1 cellular context compared by ENCODE assay signal in the genomic region with DNA sequence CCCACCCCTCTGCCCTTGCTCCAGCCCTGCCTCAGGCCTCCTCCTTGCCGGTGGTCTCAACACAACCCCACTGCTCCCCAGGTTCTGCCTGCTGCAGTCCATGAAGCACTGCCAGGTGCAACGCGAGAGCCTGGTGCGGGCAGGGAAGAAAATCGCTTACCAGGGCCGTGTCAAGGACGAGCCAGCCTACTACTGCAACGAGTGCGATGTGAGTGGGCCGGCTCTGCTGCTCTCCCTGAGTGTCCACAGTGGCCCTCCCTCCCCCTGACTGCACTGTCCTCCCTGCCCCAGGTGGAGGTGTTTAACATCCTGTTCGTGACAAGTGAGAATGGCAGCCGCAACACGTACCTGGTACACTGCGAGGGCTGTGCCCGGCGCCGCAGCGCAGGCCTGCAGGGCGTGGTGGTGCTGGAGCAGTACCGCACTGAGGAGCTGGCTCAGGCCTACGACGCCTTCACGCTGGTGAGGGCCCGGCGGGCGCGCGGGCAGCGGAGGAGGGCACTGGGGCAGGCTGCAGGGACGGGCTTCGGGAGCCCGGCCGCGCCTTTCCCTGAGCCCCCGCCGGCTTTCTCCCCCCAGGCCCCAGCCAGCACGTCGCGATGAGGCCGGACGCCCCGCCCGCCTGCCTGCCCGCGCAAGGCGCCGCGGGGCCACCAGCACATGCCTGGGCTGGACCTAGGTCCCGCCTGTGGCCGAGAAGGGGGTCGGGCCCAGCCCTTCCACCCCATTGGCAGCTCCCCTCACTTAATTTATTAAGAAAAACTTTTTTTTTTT.
TF ChIP-seq lines count a peak whose summit lies in the region.

No MANE protein-coding gene starts in this region.

TF ChIP-seq in IMR-90, 13 proteins besides CTCF, POLR2A, EP300 and RAD21:
- TF ChIP-seq CHD1 (IDR thresholded peaks at IDR 0.05; ENCODE audit: low read depth, low read length) = no peak
- TF ChIP-seq RFX5 (IDR thresholded peaks at IDR 0.05; ENCODE audit: low read depth, low read length) = no peak
- no peak for TF ChIP-seq MAZ (IDR thresholded peaks at IDR 0.05; ENCODE audit: borderline replicate concordance, low read depth, low read length)
- no peak for TF ChIP-seq CEBPB (IDR thresholded peaks at IDR 0.05; ENCODE audit: low read depth, low read length)
- TF ChIP-seq NFE2L2 (IDR thresholded peaks at IDR 0.05; ENCODE audit: low read depth, low read length) = no peak
- TF ChIP-seq BHLHE40 (IDR thresholded peaks at IDR 0.05; ENCODE audit: low read depth, low read length) = no peak
- TF ChIP-seq FOS (IDR thresholded peaks at IDR 0.05; ENCODE audit: low read depth, low read length) = no peak
- TF ChIP-seq, protein P1, sequence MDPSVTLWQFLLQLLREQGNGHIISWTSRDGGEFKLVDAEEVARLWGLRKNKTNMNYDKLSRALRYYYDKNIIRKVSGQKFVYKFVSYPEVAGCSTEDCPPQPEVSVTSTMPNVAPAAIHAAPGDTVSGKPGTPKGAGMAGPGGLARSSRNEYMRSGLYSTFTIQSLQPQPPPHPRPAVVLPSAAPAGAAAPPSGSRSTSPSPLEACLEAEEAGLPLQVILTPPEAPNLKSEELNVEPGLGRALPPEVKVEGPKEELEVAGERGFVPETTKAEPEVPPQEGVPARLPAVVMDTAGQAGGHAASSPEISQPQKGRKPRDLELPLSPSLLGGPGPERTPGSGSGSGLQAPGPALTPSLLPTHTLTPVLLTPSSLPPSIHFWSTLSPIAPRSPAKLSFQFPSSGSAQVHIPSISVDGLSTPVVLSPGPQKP (IDR thresholded peaks at IDR 0.05; ENCODE audit: borderline replicate concordance, low read depth, low read length) = no peak
- TF ChIP-seq RCOR1 (IDR thresholded peaks at IDR 0.05; ENCODE audit: insufficient replicate concordance, low read length) = no peak
- TF ChIP-seq SMC3 (IDR thresholded peaks at IDR 0.05; ENCODE audit: low read depth, low read length) = no peak
- no peak for TF ChIP-seq MXI1 (IDR thresholded peaks at IDR 0.05; ENCODE audit: borderline replicate concordance, low read depth, low read length)
- TF ChIP-seq, protein P2, sequence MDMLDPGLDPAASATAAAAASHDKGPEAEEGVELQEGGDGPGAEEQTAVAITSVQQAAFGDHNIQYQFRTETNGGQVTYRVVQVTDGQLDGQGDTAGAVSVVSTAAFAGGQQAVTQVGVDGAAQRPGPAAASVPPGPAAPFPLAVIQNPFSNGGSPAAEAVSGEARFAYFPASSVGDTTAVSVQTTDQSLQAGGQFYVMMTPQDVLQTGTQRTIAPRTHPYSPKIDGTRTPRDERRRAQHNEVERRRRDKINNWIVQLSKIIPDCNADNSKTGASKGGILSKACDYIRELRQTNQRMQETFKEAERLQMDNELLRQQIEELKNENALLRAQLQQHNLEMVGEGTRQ (IDR thresholded peaks at IDR 0.05; ENCODE audit: low read depth, low read length) = no peak
- no peak for TF ChIP-seq MAFK (IDR thresholded peaks at IDR 0.05; ENCODE audit: low read depth, low read length)
